In genomic region chr1:170192535-170192934, GRCh38 we compare ENCODE assay signal across 23 cellular contexts. TPM values are rescaled to one million over a fixed set of nuclear protein-coding genes. Genes with fewer than 3 reads are reported as not detected.
"Had no signal": no experiment of that assay in that cellular context is flagged by ENCODE, and none has a peak within 500 bp of the region (broad histone marks: within the 10 kb centered on the region; RNA-seq: fewer than 3 reads in every experiment).

No MANE protein-coding gene starts in this region.

- H3K27me3 ChIP-seq: SJSA1 had no signal

- ATAC-seq: HepG2 had no signal

- H3K36me3 ChIP-seq: SJSA1 had no signal

- H3K4me1 ChIP-seq: SJSA1 had no signal

- H3K9me3 ChIP-seq: SJSA1 had no signal

- H3K4me3 ChIP-seq: SJSA1, SK-N-MC had no signal

- H3K27ac ChIP-seq: SJSA1, SK-N-MC had no signal

- DNase-seq: IMR-90, Karpas-422, KG1, MM.1S, NCI-H1092 treated with DMSO at 0.1 percent for 48 hours, NCI-H1436, NCI-H187, NCI-H2029, NCI-H2081 treated with DMSO at 0.1 percent for 48 hours, NCI-H2171, NCI-H226, NCI-H446, NCI-H510A, NCI-H524 treated with DMSO at 0.1 percent for 48 hours, NCI-H69, NCI-H774, Right ventricle myocardium superior, RPMI8226, SIG-M5 had no signal

RNA-seq across cellular contexts. Expression of gene NTMT2, which starts 46.8 kb away (rescaled TPM):
- total RNA-seq: HepG2, HT1080, IMR-90, SJSA1 had no signal
- polyA plus RNA-seq: HepG2, IMR-90 had no signal
